ENCODE assay signal across 18 cellular contexts in the genomic region with DNA sequence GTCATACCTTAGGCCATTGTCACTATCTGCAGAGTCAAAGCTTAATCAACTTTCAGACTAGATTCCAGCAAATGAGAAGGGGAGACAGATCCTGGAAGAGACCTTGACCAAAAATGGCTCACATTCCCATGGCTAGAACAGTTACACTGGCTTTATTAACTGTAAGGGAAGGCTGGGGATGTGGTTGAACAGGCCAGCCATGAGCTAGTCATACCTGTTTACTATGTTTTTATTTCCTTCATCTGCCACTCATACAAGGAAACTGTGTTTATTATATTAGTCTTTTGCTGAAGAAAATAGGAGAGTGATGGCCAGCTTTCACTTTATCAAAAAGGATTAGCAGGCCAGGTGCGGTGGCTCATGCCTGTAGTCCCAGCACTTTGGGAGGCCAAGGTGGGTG.
DNase-seq lines count a peak whose midpoint lies in the region; ATAC-seq and TF ChIP-seq lines count a peak whose summit lies in the region.
"Had no signal": no experiment of that assay in that cellular context is flagged by ENCODE, and none has a peak within 500 bp of the region (broad histone marks: within the 10 kb centered on the region; RNA-seq: fewer than 3 reads in every experiment).

No MANE protein-coding gene starts in this region.

- POLR2A ChIA-PET in MCF 10A (lab: Yijun Ruan, JAX) = interaction anchor here (0.9 kb wide), 1 partner anchor 12 kb away, joined by 3 read pairs; no protein-coding TSS in a partner anchor
- POLR2A ChIA-PET in PC-3 (lab: Charles Lee; ENCODE audit: unreplicated experiment) = no interaction called here

- H2AFZ ChIP-seq in PC-3 (ENCODE audit: low read length) = peak overlapping the region; percentile 1; the same call in 1 of the 2 replicates

- H3K4me3 ChIP-seq in PC-3 (ENCODE audit: low read length) = no peak overlapping the region
- H3K4me3 ChIP-seq in lower lobe of right lung = no peak overlapping the region
- H3K4me3 ChIP-seq: A549, BLaER1 had no signal

- H3K4me1 ChIP-seq in PC-3 (ENCODE audit: insufficient read depth, low read length) (peaks cover 12% of the 10 kb centered on the region), lower lobe of right lung (no peaks in the 10 kb centered on the region)
- H3K4me1 ChIP-seq: A549, BLaER1 had no signal

- no peaks in the 10 kb centered on the region for H3K9me2 ChIP-seq in PC-3 (replicated peaks; ENCODE audit: low read length)

- H3F3A ChIP-seq in PC-3 (ENCODE audit: low read length, unreplicated experiment) = no peaks in the 10 kb centered on the region

- intact Hi-C loops in MCF 10A (cut with micrococcal nuclease) = no loop called here
- intact Hi-C loops in PC-3 (cut with micrococcal nuclease) = no loop called here
- intact Hi-C loops in lower lobe of right lung (cut with DNase I) = no loop called here

- H3K4me2 ChIP-seq in PC-3 (ENCODE audit: low read length) = no peak overlapping the region
- H3K4me2 ChIP-seq: A549, BLaER1 had no signal

- H3K4me3 Mint-ChIP-seq in MCF 10A (ENCODE audit: unreplicated experiment) (no peak overlapping the region), nephron progenitor cell (no peak overlapping the region)
- H3K4me3 Mint-ChIP-seq: CD4-positive, alpha-beta memory T cell; HFFc6 had no signal

- H3K36me3 Mint-ChIP-seq in MCF 10A (ENCODE audit: insufficient read depth, unreplicated experiment) (no peaks in the 10 kb centered on the region), nephron progenitor cell (ENCODE audit: low read depth) (peaks cover 3% of the 10 kb centered on the region)
- H3K36me3 Mint-ChIP-seq: CD14-positive monocyte; CD4-positive, alpha-beta memory T cell had no signal

- H3K27me3 Mint-ChIP-seq in MCF 10A (ENCODE audit: insufficient read depth, unreplicated experiment) (no peaks in the 10 kb centered on the region), nephron progenitor cell (ENCODE audit: low read depth, poor library complexity) (no peaks in the 10 kb centered on the region)

- H3K9me3 ChIP-seq in PC-3 (ENCODE audit: low read length) = no peaks in the 10 kb centered on the region
- H3K9me3 ChIP-seq in lower lobe of right lung = peaks cover 3% of the 10 kb centered on the region
- H3K9me3 ChIP-seq: A549 had no signal

- in situ Hi-C loops in T47D (cut with HindIII; ENCODE audit: low pct_unique_long_range_greater_than_20kb, low sequenced_read_pairs) = no loop called here

- H3K79me2 ChIP-seq in PC-3 (ENCODE audit: low read length) = no peaks in the 10 kb centered on the region

- TF ChIP-seq CTCF in MCF 10A (IDR thresholded peaks at IDR 0.05; ENCODE audit: unreplicated experiment) = no peak
- no peak for TF ChIP-seq CTCF in PC-3 (conservative IDR thresholded peaks at IDR 0.05; ENCODE audit: low read depth, low read length)
- no peak for TF ChIP-seq CTCF in nephron progenitor cell (IDR thresholded peaks at IDR 0.05)
- TF ChIP-seq CTCF in lower lobe of right lung (IDR thresholded peaks at IDR 0.05) = no peak

- peaks cover 2% of the 10 kb centered on the region for H3K4me1 Mint-ChIP-seq in MCF 10A (ENCODE audit: insufficient read depth, unreplicated experiment)
- H3K4me1 Mint-ChIP-seq in nephron progenitor cell = peaks cover 2% of the 10 kb centered on the region
- H3K4me1 Mint-ChIP-seq: CD4-positive, alpha-beta memory T cell had no signal

- BruUV-seq in MCF 10A (replicated peaks; lab: Mats Ljungman, UMichigan) (no TSS peak), PC-3 (replicated peaks; lab: Mats Ljungman, UMichigan) (no TSS peak)

- H3K9me3 Mint-ChIP-seq in MCF 10A (ENCODE audit: unreplicated experiment) (peaks cover under 1% of the 10 kb centered on the region), nephron progenitor cell (peaks cover 27% of the 10 kb centered on the region)

- CTCF ChIA-PET in MCF 10A (lab: Yijun Ruan, JAX) (interaction anchor here (0.7 kb wide), 1 partner anchor 148 kb away, joined by 3 read pairs; no protein-coding TSS in a partner anchor), PC-3 (lab: Charles Lee) (no interaction called here)

- H3K9ac ChIP-seq in PC-3 (ENCODE audit: low read length) = no peak overlapping the region
- H3K9ac ChIP-seq: BLaER1 had no signal

- H3K27me3 ChIP-seq in PC-3 (ENCODE audit: low read length) (no peaks in the 10 kb centered on the region), lower lobe of right lung (ENCODE audit: low read depth) (no peaks in the 10 kb centered on the region)
- H3K27me3 ChIP-seq: BLaER1 had no signal

- ATAC-seq in PC-3 (peak; percentile 35; the same call in 1 of the 2 replicates), esophagus mucosa (peak; percentile 81), lower lobe of right lung (no peak)
- ATAC-seq: A549, HCT116 had no signal

- H3K36me3 ChIP-seq in PC-3 (ENCODE audit: low read depth, low read length) (no peaks in the 10 kb centered on the region), lower lobe of right lung (no peaks in the 10 kb centered on the region)
- H3K36me3 ChIP-seq: BLaER1 had no signal

- 0 out of 2 replicates have a peak overlapping the region, but pooled peaks have one; percentile 11 for H3K27ac ChIP-seq in PC-3 (ENCODE audit: low read length)
- no peak overlapping the region for H3K27ac ChIP-seq in lower lobe of right lung
- H3K27ac ChIP-seq: 22Rv1, A549, BLaER1 had no signal

- H3K27ac Mint-ChIP-seq in MCF 10A (ENCODE audit: low read depth, unreplicated experiment) = no peak overlapping the region
- H3K27ac Mint-ChIP-seq in nephron progenitor cell = peak overlapping the region; percentile 33
- H3K27ac Mint-ChIP-seq: CD14-positive monocyte; CD4-positive, alpha-beta memory T cell; HFFc6 had no signal

- DNase-seq in T47D (ENCODE audit: low read depth in 1 of 2, low spot score in 1 of 2) = peak; percentile 11 to 15
- DNase-seq in MCF 10A (ENCODE audit: unreplicated experiment) = no peak
- DNase-seq in PC-3 = peak; percentile 14
- no peak for DNase-seq in nephron progenitor cell
- DNase-seq in NCI-H2227 (lab: John Stamatoyannopoulos, UW; ENCODE audit: unreplicated experiment) = no peak
- DNase-seq in lower lobe of right lung = no peak
- DNase-seq: CD4-positive, alpha-beta memory T cell; DMS79 treated with DMSO at 0.1 percent for 48 hours; GF-D8; GOT3; H7; HFFc6 had no signal

- H4K20me1 ChIP-seq in PC-3 (ENCODE audit: low read length) = no peaks in the 10 kb centered on the region
- H4K20me1 ChIP-seq: BLaER1 had no signal

Comparison
In these comparisons a context has a peak if more than half of its experiments do, and no peak if none do; other contexts are left out.
1. DNase-seq: peak in T47D (2 of 2) and PC-3 (single experiment); none in MCF 10A (single experiment), nephron progenitor cell (single experiment), NCI-H2227 (single experiment) and lower lobe of right lung (single experiment).
2. ATAC-seq: peak in PC-3 (single experiment) and esophagus mucosa (single experiment); none in lower lobe of right lung (0 of 2).